Comparison of ENCODE assay signal across 7 cellular contexts in genomic region chr9:82038897-82039296, GRCh38. TPM values are rescaled to one million over a fixed set of nuclear protein-coding genes. Genes with fewer than 3 reads are reported as not detected.
"Had no signal": no experiment of that assay in that cellular context is flagged by ENCODE, and none has a peak within 500 bp of the region (broad histone marks: within the 10 kb centered on the region; RNA-seq: fewer than 3 reads in every experiment).

No MANE protein-coding gene starts in this region.

- FAIRE-seq: H1, HepG2 had no signal

- DNase-seq: H7, HCEC 1CT, KBM-7 had no signal

RNA-seq across cellular contexts. Expression of gene SPATA31D1, which starts 50.3 kb away (rescaled TPM):
- total RNA-seq: GM23338, H1, H7, HepG2, HT1080 had no signal
